8 cellular contexts compared by ENCODE assay signal in the genomic region with DNA sequence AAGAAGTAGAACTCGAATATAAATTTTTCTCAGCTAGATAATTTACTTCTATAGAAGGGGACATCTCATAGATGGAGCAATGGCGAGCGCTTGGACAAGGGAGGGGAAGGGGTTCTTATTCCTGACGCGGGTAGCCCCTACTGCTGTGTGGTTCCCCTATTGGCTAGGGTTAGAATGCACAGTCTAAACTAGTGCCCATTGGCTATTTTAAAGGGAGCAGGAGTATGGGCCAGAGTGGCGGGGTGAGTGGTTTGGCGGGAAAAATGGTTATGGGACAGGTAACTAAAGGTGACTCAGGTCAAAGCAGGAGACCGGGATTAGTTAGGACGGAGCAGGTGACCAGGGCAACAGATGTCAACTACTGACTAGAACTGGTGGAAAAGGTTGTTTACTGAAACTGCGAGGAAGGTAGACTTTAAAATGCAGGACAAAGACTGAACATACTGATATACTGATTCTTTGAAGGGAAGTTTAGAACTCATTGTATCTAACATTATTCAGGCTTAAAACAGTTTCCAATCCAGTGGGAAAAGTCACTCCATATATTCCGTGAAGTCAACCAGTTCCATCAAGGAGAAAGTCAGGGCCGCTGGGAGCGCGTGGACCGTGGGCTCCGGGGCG. TPM values are rescaled to one million over a fixed set of nuclear protein-coding genes. Genes with fewer than 3 reads are reported as not detected.
DNase-seq lines count a peak whose midpoint lies in the region; ATAC-seq, FAIRE-seq and TF ChIP-seq lines count a peak whose summit lies in the region.

No MANE protein-coding gene starts in this region.

- H3K9me3 ChIP-seq in A549 (no peaks in the 10 kb centered on the region), OCI-LY3 (ENCODE audit: insufficient read depth, low read length) (no peaks in the 10 kb centered on the region), upper lobe of right lung (no peaks in the 10 kb centered on the region)

- H3K4me2 ChIP-seq in A549, result peak overlapping the region; percentile 93
- H3K4me2 ChIP-seq in OCI-LY3 (ENCODE audit: low read length), result peak overlapping the region; percentile 92

- H4K20me1 ChIP-seq in OCI-LY3 (ENCODE audit: insufficient read depth, low read length), result no peaks in the 10 kb centered on the region

- no peak for TF ChIP-seq POLR2A in A549 (IDR thresholded peaks at IDR 0.05; ENCODE audit: low read length)
- TF ChIP-seq POLR2A in GM12891 (IDR thresholded peaks at IDR 0.05; ENCODE audit: low read depth, low read length), result no peak

- H3K4me1 ChIP-seq in A549 (peaks cover 5% of the 10 kb centered on the region; the same call in 2 of the 3 replicates), OCI-LY3 (ENCODE audit: low read length) (peaks cover 6% of the 10 kb centered on the region), upper lobe of right lung (peaks cover 9% of the 10 kb centered on the region)

- H3K27ac ChIP-seq in A549 (peak overlapping the region; percentile 97 to 99), OCI-LY3 (ENCODE audit: low read length) (peak overlapping the region; percentile 76), upper lobe of right lung (peak overlapping the region; percentile 94)

- FAIRE-seq in A549 (lab: Jason Lieb, UNC) (no peak), GM12891 (lab: Jason Lieb, UNC) (peak; percentile 43)

- peak overlapping the region; percentile 84 for H3K27ac Mint-ChIP-seq in memory B cell

- DNase-seq in A549 (ENCODE audit: low read depth in 1 of 2, low spot score in 1 of 2) (peak in 1 of 2 experiments; percentile 38), GM12891 (ENCODE audit: insufficient read length, low spot score) (no peak), cerebellar cortex (ENCODE audit: low spot score) (peak; percentile 20), memory B cell (ENCODE audit: low spot score in 2 of 2) (no peak), upper lobe of right lung (no peak), hippocampal formation (lab: John Stamatoyannopoulos, UW) (no peak)

- peaks cover 43% of the 10 kb centered on the region for H3K79me2 ChIP-seq in OCI-LY3 (ENCODE audit: low read length)

- peak overlapping the region; percentile 42; the same call in 1 of the 2 replicates for H2AFZ ChIP-seq in OCI-LY3 (ENCODE audit: low read depth, low read length)

- H3K36me3 ChIP-seq in OCI-LY3 (replicated peaks; ENCODE audit: low read depth, low read length), result no peaks in the 10 kb centered on the region
- no peaks in the 10 kb centered on the region for H3K36me3 ChIP-seq in upper lobe of right lung

- ATAC-seq in A549 (peak in 1 of 2 experiments; percentile 42; a peak in 5 of 6 replicates), memory B cell (ENCODE audit: low read depth) (no peak), upper lobe of right lung (no peak), GM21390 (IDR thresholded peaks at IDR 0.05; ENCODE audit: unreplicated experiment) (no peak)

- H3K4me3 Mint-ChIP-seq in memory B cell, result peak overlapping the region; percentile 97

- H3K9me3 Mint-ChIP-seq in memory B cell, result no peaks in the 10 kb centered on the region

- H3K4me3 ChIP-seq in A549 (peak overlapping the region; percentile 98), OCI-LY3 (ENCODE audit: low read length) (peak overlapping the region; percentile 95), upper lobe of right lung (peak overlapping the region; percentile 88)

- H3K27me3 ChIP-seq in OCI-LY3 (ENCODE audit: low read depth, low read length) (no peaks in the 10 kb centered on the region), upper lobe of right lung (no peaks in the 10 kb centered on the region)

- TF ChIP-seq CTCF in A549 (IDR thresholded peaks at IDR 0.05) (no peak), OCI-LY3 (IDR thresholded peaks at IDR 0.05; ENCODE audit: low read depth, low read length) (no peak), upper lobe of right lung (IDR thresholded peaks at IDR 0.05) (no peak)

- no peak for TF ChIP-seq RAD21 in A549 (conservative IDR thresholded peaks at IDR 0.05 in 1 of 2, IDR thresholded peaks at IDR 0.05 in 1 of 2)

- POLR2A ChIA-PET in A549 (lab: Yijun Ruan, JAX), result no interaction called here

- no peak for TF ChIP-seq EP300 in A549 (IDR thresholded peaks at IDR 0.05)

- peaks cover 2% of the 10 kb centered on the region for H3K36me3 Mint-ChIP-seq in memory B cell

- no peaks in the 10 kb centered on the region for H3K27me3 Mint-ChIP-seq in memory B cell

- peaks cover 13% of the 10 kb centered on the region for H3K4me1 Mint-ChIP-seq in memory B cell

- H3K9ac ChIP-seq in OCI-LY3 (ENCODE audit: low read length), result peak overlapping the region; percentile 96

- 36% methylated on average over 16 of the region's 17 CpGs for WGBS in A549 (ENCODE audit: missing lambda C conversion rate)

- CTCF ChIA-PET in A549 (lab: Yijun Ruan, JAX), result interaction anchor here (0.7 kb wide), 1 partner anchor 70 kb away, joined by 3 read pairs; no protein-coding TSS in a partner anchor

- intact Hi-C loops in upper lobe of right lung (cut with DNase I), result no loop called here

TF ChIP-seq in A549, 52 proteins besides CTCF, POLR2A, EP300 and RAD21 (continues in another document):
- TF ChIP-seq, protein P1, sequence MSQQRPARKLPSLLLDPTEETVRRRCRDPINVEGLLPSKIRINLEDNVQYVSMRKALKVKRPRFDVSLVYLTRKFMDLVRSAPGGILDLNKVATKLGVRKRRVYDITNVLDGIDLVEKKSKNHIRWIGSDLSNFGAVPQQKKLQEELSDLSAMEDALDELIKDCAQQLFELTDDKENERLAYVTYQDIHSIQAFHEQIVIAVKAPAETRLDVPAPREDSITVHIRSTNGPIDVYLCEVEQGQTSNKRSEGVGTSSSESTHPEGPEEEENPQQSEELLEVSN (IDR thresholded peaks at IDR 0.05; ENCODE audit: borderline replicate concordance, low read depth), result no peak
- TF ChIP-seq EHMT2 (IDR thresholded peaks at IDR 0.05; ENCODE audit: low read depth) (no peak), FOSB (CRISPR knock-in tag; IDR thresholded peaks at IDR 0.05) (no peak), MAZ (IDR thresholded peaks at IDR 0.05; ENCODE audit: borderline replicate concordance, low read depth, low read length) (no peak), PHF8 (IDR thresholded peaks at IDR 0.05; ENCODE audit: borderline replicate concordance, low read depth) (no peak), JUN (IDR thresholded peaks at IDR 0.05) (no peak), HDAC2 (IDR thresholded peaks at IDR 0.05) (no peak), JUNB (IDR thresholded peaks at IDR 0.05) (no peak), HOXB5 (CRISPR knock-in tag; IDR thresholded peaks at IDR 0.05) (no peak), CHD4 (IDR thresholded peaks at IDR 0.05; ENCODE audit: borderline replicate concordance) (no peak), BHLHE40 (IDR thresholded peaks at IDR 0.05; ENCODE audit: low read depth, low read length) (no peak)
- TF ChIP-seq, protein P2, sequence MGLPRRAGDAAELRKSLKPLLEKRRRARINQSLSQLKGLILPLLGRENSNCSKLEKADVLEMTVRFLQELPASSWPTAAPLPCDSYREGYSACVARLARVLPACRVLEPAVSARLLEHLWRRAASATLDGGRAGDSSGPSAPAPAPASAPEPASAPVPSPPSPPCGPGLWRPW (IDR thresholded peaks at IDR 0.05), result no peak

TF ChIP-seq in GM12891, 5 proteins besides CTCF, POLR2A, EP300 and RAD21:
- TF ChIP-seq TAF1 (IDR thresholded peaks at IDR 0.05; ENCODE audit: low read depth, low read length), result no peak
- no peak for TF ChIP-seq PAX5 (IDR thresholded peaks at IDR 0.05; ENCODE audit: insufficient read depth, low read length, severe bottlenecking)
- no peak for TF ChIP-seq POU2F2 (IDR thresholded peaks at IDR 0.05; ENCODE audit: low read depth, low read length)
- TF ChIP-seq SPI1 (IDR thresholded peaks at IDR 0.05; ENCODE audit: low read depth, low read length), result no peak
- TF ChIP-seq POLR2AphosphoS5 (IDR thresholded peaks at IDR 0.05; ENCODE audit: low read depth, low read length), result no peak

RNA-seq across cellular contexts. Expression of a gene that starts 0.9 kb away (rescaled TPM):
- polyA plus RNA-seq in A549 (2011; rRNA removed) (6.6 and 10.9 TPM in 2 replicates), A549 (2017; fragmentation: RNase III; extraction: RNeasy Plus Mini Kit Qiagen cat#74134 plus additional on column Dnase treatment) (25.1 to 29.1 TPM (median 27.2 TPM) in 3 replicates)
- polyA plus RNA-seq in A549 (2012; cell fraction: cytosol; rRNA removed), result 37.2 and 44.0 TPM in 2 replicates
- polyA plus RNA-seq in A549 (2012; cell fraction: nucleus; rRNA removed), result 58.1 and 78.3 TPM in 2 replicates
- 6.2 and 10.8 TPM in 2 replicates for polyA minus RNA-seq in A549 (2011; rRNA and poly(A)+ RNA removed)
- 26.8 TPM for polyA plus RNA-seq in GM12891 (2012; ENCODE audit: low read depth, missing spikeins)
- total RNA-seq in upper lobe of right lung, result 21.9 TPM

RNA-seq across cellular contexts. Expression of a gene that starts 29.4 kb away (rescaled TPM):
- polyA plus RNA-seq in A549 (2011; rRNA removed) (0.13 and 0.14 TPM in 2 replicates), A549 (2017; fragmentation: RNase III; extraction: RNeasy Plus Mini Kit Qiagen cat#74134 plus additional on column Dnase treatment) (0.55 to 1.1 TPM (median 1.1 TPM) in 3 replicates)
- polyA plus RNA-seq in A549 (2012; cell fraction: cytosol; rRNA removed), result 0.25 and 0.53 TPM in 2 replicates
- polyA plus RNA-seq in A549 (2012; cell fraction: nucleus; rRNA removed), result 3.6 and 4.2 TPM in 2 replicates
- not detected in 2 replicates for polyA minus RNA-seq in A549 (2011; rRNA and poly(A)+ RNA removed)
- polyA plus RNA-seq in GM12891 (2012; ENCODE audit: low read depth, missing spikeins), result 0.50 TPM
- total RNA-seq in upper lobe of right lung, result 2.9 TPM

RNA-seq across cellular contexts. Expression of a gene that starts 39.5 kb away (rescaled TPM):
- polyA plus RNA-seq in A549 (2011; rRNA removed) (0.13 and 0.21 TPM in 2 replicates), A549 (2017; fragmentation: RNase III; extraction: RNeasy Plus Mini Kit Qiagen cat#74134 plus additional on column Dnase treatment) (0.99 to 1.1 TPM (median 0.99 TPM) in 3 replicates)
- 0.09 and 0.17 TPM in 2 replicates for polyA plus RNA-seq in A549 (2012; cell fraction: cytosol; rRNA removed)
- polyA plus RNA-seq in A549 (2012; cell fraction: nucleus; rRNA removed), result 0.08 and 0.10 TPM in 2 replicates
- 0.08 and 0.24 TPM in 2 replicates for polyA minus RNA-seq in A549 (2011; rRNA and poly(A)+ RNA removed)
- 13.0 TPM for polyA plus RNA-seq in GM12891 (2012; ENCODE audit: low read depth, missing spikeins)
- total RNA-seq in upper lobe of right lung, result 24.3 TPM
